ENCODE assay signal across 24 cellular contexts in genomic region chr1:44558883-44559282, GRCh38.
"Had no signal": no experiment of that assay in that cellular context is flagged by ENCODE, and none has a peak within 500 bp of the region (broad histone marks: within the 10 kb centered on the region; RNA-seq: fewer than 3 reads in every experiment).

No MANE protein-coding gene starts in this region.

- H3K9me3 ChIP-seq: gastrocnemius medialis, prostate gland, right atrium auricular region, spleen, transverse colon, upper lobe of right lung, uterus had no signal

- H3K4me3 ChIP-seq: coronary artery, gastrocnemius medialis, lung, prostate gland, right atrium auricular region, skin epidermis, spleen, transverse colon, upper lobe of right lung, uterus had no signal

- H3K9me3 Mint-ChIP-seq: central memory CD8-positive, alpha-beta T cell; effector memory CD8-positive, alpha-beta T cell; naive thymus-derived CD4-positive, alpha-beta T cell; neural crest cell; stimulated activated memory B cell treated with anti-CD40 and anti-IgM and Interleukin-4, amounts not matched to agents 10 μg/mL and 1 μg/mL and 100 μg/mL, for 72 hours had no signal

- H3K4me3 Mint-ChIP-seq: central memory CD8-positive, alpha-beta T cell; effector memory CD8-positive, alpha-beta T cell; naive thymus-derived CD4-positive, alpha-beta T cell; neural crest cell; stimulated activated memory B cell treated with anti-CD40 and anti-IgM and Interleukin-4, amounts not matched to agents 10 μg/mL and 1 μg/mL and 100 μg/mL, for 72 hours had no signal

- H3K27ac Mint-ChIP-seq: effector memory CD8-positive, alpha-beta T cell; naive thymus-derived CD4-positive, alpha-beta T cell; stimulated activated memory B cell treated with anti-CD40 and anti-IgM and Interleukin-4, amounts not matched to agents 10 μg/mL and 1 μg/mL and 100 μg/mL, for 72 hours had no signal

- H3K36me3 ChIP-seq: gastrocnemius medialis, prostate gland, right atrium auricular region, spleen, transverse colon, upper lobe of right lung, uterus had no signal

- H3K4me1 Mint-ChIP-seq: neural crest cell; stimulated activated memory B cell treated with anti-CD40 and anti-IgM and Interleukin-4, amounts not matched to agents 10 μg/mL and 1 μg/mL and 100 μg/mL, for 72 hours had no signal

- H3K27me3 ChIP-seq: right atrium auricular region, upper lobe of right lung, uterus had no signal

- ATAC-seq: effector memory CD8-positive, alpha-beta T cell; esophagus mucosa; gastrocnemius medialis; left lobe of liver; naive thymus-derived CD4-positive, alpha-beta T cell; stimulated activated memory B cell treated with anti-CD40 and anti-IgM and Interleukin-4, amounts not matched to agents 10 μg/mL and 1 μg/mL and 100 μg/mL, for 72 hours; stimulated activated naive CD8-positive, alpha-beta T cell treated with anti-CD3 and anti-CD28 coated beads, Interleukin-15, Interleukin-2, amounts not matched to agents 100 U/mL and 50 U/mL, for 24 hours; upper lobe of right lung had no signal

- H3K4me1 ChIP-seq: gastrocnemius medialis, prostate gland, right atrium auricular region, spleen, transverse colon, upper lobe of right lung, uterus had no signal

- H3K36me3 Mint-ChIP-seq: naive thymus-derived CD4-positive, alpha-beta T cell; stimulated activated memory B cell treated with anti-CD40 and anti-IgM and Interleukin-4, amounts not matched to agents 10 μg/mL and 1 μg/mL and 100 μg/mL, for 72 hours had no signal

- H3K27ac ChIP-seq: coronary artery, gastrocnemius medialis, prostate gland, right atrium auricular region, skin epidermis, spleen, transverse colon, upper lobe of right lung, uterus had no signal

- DNase-seq: dermis blood vessel endothelial cell; effector memory CD8-positive, alpha-beta T cell; foreskin fibroblast; gastrocnemius medialis; head of caudate nucleus; mesendoderm; midbrain; naive thymus-derived CD4-positive, alpha-beta T cell; spleen; stimulated activated CD4-positive, alpha-beta T cell treated with anti-CD3 and anti-CD28 coated beads, Interleukin-4, amount 100 ng/mL, for 4 hours; stimulated activated naive CD8-positive, alpha-beta T cell treated with anti-CD3 and anti-CD28 coated beads, Interleukin-15, Interleukin-2, amounts not matched to agents 100 U/mL and 50 U/mL, for 24 hours; transverse colon; upper lobe of right lung; uterus had no signal
